Comparison of ENCODE assay signal across 22 cellular contexts in genomic region chr20:61887694-61888093, GRCh38.
"Had no signal": no experiment of that assay in that cellular context is flagged by ENCODE, and none has a peak within 500 bp of the region (broad histone marks: within the 10 kb centered on the region; RNA-seq: fewer than 3 reads in every experiment).

No MANE protein-coding gene starts in this region.

- H3K36me3 Mint-ChIP-seq: natural killer cell treated with Interleukin-12 subunit alpha and Interleukin-12 subunit beta and Interleukin-15 and Interleukin-18, amount 100 ng/mL, for 72 hours; stimulated activated naive B cell treated with anti-CD40 and anti-IgM and Interleukin-4, amounts not matched to agents 10 μg/mL and 1 μg/mL and 100 μg/mL, for 72 hours had no signal

- H3K9me3 ChIP-seq: lower lobe of right lung, mucosa of descending colon, neutrophil, thyroid gland, upper lobe of left lung, vagina had no signal

- ATAC-seq: gastroesophageal sphincter; natural killer cell treated with Interleukin-12 subunit alpha and Interleukin-12 subunit beta and Interleukin-15 and Interleukin-18, amount 100 ng/mL, for 72 hours had no signal

- H3K4me1 ChIP-seq: breast epithelium, gastroesophageal sphincter, lower lobe of right lung, stomach, thyroid gland, upper lobe of left lung, vagina had no signal

- H3K4me2 ChIP-seq: smooth muscle cell had no signal

- H3K27ac Mint-ChIP-seq: activated CD4-positive, alpha-beta T cell treated with anti-CD3 and anti-CD28 coated beads for 36 hours; natural killer cell treated with Interleukin-12 subunit alpha and Interleukin-12 subunit beta and Interleukin-15 and Interleukin-18, amount 100 ng/mL, for 72 hours had no signal

- H3K27me3 ChIP-seq: thyroid gland, vagina had no signal

- H3K4me1 Mint-ChIP-seq: central memory CD8-positive, alpha-beta T cell had no signal

- H3K27ac ChIP-seq: breast epithelium, coronary artery, dorsolateral prefrontal cortex, gastroesophageal sphincter, lower lobe of right lung, neutrophil, stomach, thyroid gland, upper lobe of left lung, vagina had no signal

- H3K4me3 ChIP-seq: breast epithelium, coronary artery, dorsolateral prefrontal cortex, gastroesophageal sphincter, lower lobe of right lung, mucosa of descending colon, smooth muscle cell, stomach, thyroid gland, upper lobe of left lung, vagina had no signal

- H3K27me3 Mint-ChIP-seq: central memory CD8-positive, alpha-beta T cell had no signal

- DNase-seq: activated CD4-positive, CD25-positive, alpha-beta regulatory T cell; activated CD8-positive, alpha-beta memory T cell treated with anti-CD3 and anti-CD28 coated beads, Interleukin-2, amount 50 U/mL, for 4 hours; activated gamma-delta T cell; activated naive CD4-positive, alpha-beta T cell treated with anti-CD3 and anti-CD28 coated beads, Interleukin-2, amount 50 U/mL, for 16 hours; amniotic stem cell; effector memory CD4-positive, alpha-beta T cell; stimulated activated naive B cell treated with anti-CD40 and anti-IgM and Interleukin-4, amounts not matched to agents 10 μg/mL and 1 μg/mL and 100 μg/mL, for 72 hours; stomach had no signal

- H3K36me3 ChIP-seq: breast epithelium, gastroesophageal sphincter, lower lobe of right lung, neutrophil, stomach, thyroid gland, upper lobe of left lung, vagina had no signal

- H3K4me3 Mint-ChIP-seq: activated CD4-positive, alpha-beta T cell treated with anti-CD3 and anti-CD28 coated beads for 36 hours; central memory CD8-positive, alpha-beta T cell; natural killer cell treated with Interleukin-12 subunit alpha and Interleukin-12 subunit beta and Interleukin-15 and Interleukin-18, amount 100 ng/mL, for 72 hours; stimulated activated naive B cell treated with anti-CD40 and anti-IgM and Interleukin-4, amounts not matched to agents 10 μg/mL and 1 μg/mL and 100 μg/mL, for 72 hours had no signal
